35 cellular contexts compared by ENCODE assay signal in genomic region chr10:94850766-94851165, GRCh38.
"Had no signal": no experiment of that assay in that cellular context is flagged by ENCODE, and none has a peak within 500 bp of the region (broad histone marks: within the 10 kb centered on the region; RNA-seq: fewer than 3 reads in every experiment).

No MANE protein-coding gene starts in this region.

- H3K27me3 ChIP-seq: MG63 had no signal

- DNase-seq: Karpas-422, Kasumi-1, MG63, MM.1S, MV-4-11, NCI-H1048, NCI-H1092 treated with DMSO at 0.1 percent for 48 hours, NCI-H1105, NCI-H1105 treated with DMSO at 0.1 percent for 48 hours, NCI-H1417, NCI-H1417 treated with DMSO at 0.1 percent for 48 hours, NCI-H1436, NCI-H1436 treated with DMSO at 0.1 percent for 48 hours, NCI-H146, NCI-H1694, NCI-H1694 treated with DMSO at 0.1 percent for 48 hours, NCI-H187, NCI-H187 treated with DMSO at 0.1 percent for 48 hours, NCI-H1930, NCI-H2029, NCI-H2029 treated with DMSO at 0.1 percent for 48 hours, NCI-H2081, NCI-H2081 treated with DMSO at 0.1 percent for 48 hours, NCI-H2107, NCI-H2171, NCI-H2171 treated with DMSO at 0.1 percent for 48 hours, NCI-H2227 treated with DMSO at 0.1 percent for 48 hours, NCI-H226, NCI-H345, NCI-H446, NCI-H446 treated with DMSO at 0.1 percent for 48 hours, NCI-H510A, NCI-H510A treated with DMSO at 0.1 percent for 48 hours, NCI-H524, NCI-H524 treated with DMSO at 0.1 percent for 48 hours had no signal

- H3K4me3 ChIP-seq: MG63 had no signal

- H3K9me3 ChIP-seq: MG63 had no signal

- H3K36me3 ChIP-seq: MG63 had no signal
